19 cellular contexts compared by ENCODE assay signal in genomic region chr16:56201030-56201429, GRCh38. TPM values are rescaled to one million over a fixed set of nuclear protein-coding genes. Genes with fewer than 3 reads are reported as not detected.
DNase-seq lines count a peak whose midpoint lies in the region; ATAC-seq and TF ChIP-seq lines count a peak whose summit lies in the region.
"Had no signal": no experiment of that assay in that cellular context is flagged by ENCODE, and none has a peak within 500 bp of the region (broad histone marks: within the 10 kb centered on the region; RNA-seq: fewer than 3 reads in every experiment).

No MANE protein-coding gene starts in this region.

- TF ChIP-seq CTCF in right atrium auricular region (IDR thresholded peaks at IDR 0.05) (no peak), heart right ventricle (IDR thresholded peaks at IDR 0.05) (no peak), Panc1 (IDR thresholded peaks at IDR 0.05) (no peak), esophagus muscularis mucosa (IDR thresholded peaks at IDR 0.05) (no peak), uterus (IDR thresholded peaks at IDR 0.05) (no peak)

- H3K27ac ChIP-seq in right atrium auricular region (peak overlapping the region; percentile 8 to 31), heart right ventricle (no peak overlapping the region), Panc1 (ENCODE audit: low read length) (0 out of 2 replicates have a peak overlapping the region, but pooled peaks have one; percentile 20), esophagus muscularis mucosa (replicated peaks in 1 of 4) (no peak overlapping the region), uterus (no peak overlapping the region)
- H3K27ac ChIP-seq: 22Rv1, A549, C4-2B, HL-60 had no signal

- H3K4me1 ChIP-seq in right atrium auricular region, result peaks cover 5 to 29% of the 10 kb centered on the region in 2 donors
- peaks cover 0 to 41% (median 16%) of the 10 kb centered on the region in 9 donors for H3K4me1 ChIP-seq in heart right ventricle
- H3K4me1 ChIP-seq in Panc1 (ENCODE audit: control insufficient read depth, insufficient read depth, low read length), result peaks cover 7% of the 10 kb centered on the region; the same call in 1 of the 2 replicates
- H3K4me1 ChIP-seq in esophagus muscularis mucosa, result peaks cover 0 to 6% (median 0%) of the 10 kb centered on the region in 4 donors
- no peaks in the 10 kb centered on the region for H3K4me1 ChIP-seq in uterus
- H3K4me1 ChIP-seq: A549, Caco-2 had no signal

- in situ Hi-C loops in Panc1 (cut with HindIII; ENCODE audit: low pct_unique_long_range_greater_than_20kb, low sequenced_read_pairs), result no loop called here

- CTCF ChIA-PET in activated CD4-positive, alpha-beta T cell treated with anti-CD3 and anti-CD28 coated beads for 36 hours (lab: Charles Lee), result no interaction called here
- CTCF ChIA-PET in activated CD4-positive, alpha-beta T cell treated with anti-CD3 and anti-CD28 coated beads, Interleukin-2, amount 10 ng/mL, durations not matched to agents 7 days and 5 days (lab: Charles Lee), result no interaction called here
- CTCF ChIA-PET in Panc1 (lab: Charles Lee), result no interaction called here

- H3K9me3 Mint-ChIP-seq in activated CD4-positive, alpha-beta T cell treated with anti-CD3 and anti-CD28 coated beads for 36 hours (ENCODE audit: low read depth), result no peaks in the 10 kb centered on the region
- H3K9me3 Mint-ChIP-seq in activated CD4-positive, alpha-beta T cell treated with anti-CD3 and anti-CD28 coated beads, Interleukin-2, amount 10 ng/mL, durations not matched to agents 7 days and 5 days, result no peaks in the 10 kb centered on the region
- H3K9me3 Mint-ChIP-seq: CD4-positive, alpha-beta T cell had no signal

- H3K4me3 Mint-ChIP-seq in activated CD4-positive, alpha-beta T cell treated with anti-CD3 and anti-CD28 coated beads for 36 hours, result no peak overlapping the region
- no peak overlapping the region for H3K4me3 Mint-ChIP-seq in activated CD4-positive, alpha-beta T cell treated with anti-CD3 and anti-CD28 coated beads, Interleukin-2, amount 10 ng/mL, durations not matched to agents 7 days and 5 days
- H3K4me3 Mint-ChIP-seq: CD4-positive, alpha-beta T cell had no signal

- H3K9me3 ChIP-seq in right atrium auricular region (no peaks in the 10 kb centered on the region), heart right ventricle (no peaks in the 10 kb centered on the region), Panc1 (ENCODE audit: control insufficient read depth, insufficient read depth, low read depth, low read length) (no peaks in the 10 kb centered on the region), esophagus muscularis mucosa (no peaks in the 10 kb centered on the region), uterus (no peaks in the 10 kb centered on the region)
- H3K9me3 ChIP-seq: A549, Caco-2 had no signal

- peak overlapping the region; percentile 15 for H3K27ac Mint-ChIP-seq in activated CD4-positive, alpha-beta T cell treated with anti-CD3 and anti-CD28 coated beads for 36 hours
- H3K27ac Mint-ChIP-seq in activated CD4-positive, alpha-beta T cell treated with anti-CD3 and anti-CD28 coated beads, Interleukin-2, amount 10 ng/mL, durations not matched to agents 7 days and 5 days, result no peak overlapping the region
- H3K27ac Mint-ChIP-seq: CD4-positive, alpha-beta T cell had no signal

- H3K27me3 ChIP-seq in right atrium auricular region (no peaks in the 10 kb centered on the region), heart right ventricle (peaks cover 0 to 6% (median 0%) of the 10 kb centered on the region in 7 donors), Panc1 (ENCODE audit: control insufficient read depth, insufficient read depth, low read length) (no peaks in the 10 kb centered on the region), esophagus muscularis mucosa (peaks cover 0 to 9% (median 1%) of the 10 kb centered on the region in 4 donors), uterus (no peaks in the 10 kb centered on the region)

- WGBS in heart right ventricle, 2 donors, result 52 to 67% methylated on average over 1 of the region's 1 CpG
- 95% methylated on average over 1 of the region's 1 CpG for WGBS in esophagus muscularis mucosa

- H3K4me3 ChIP-seq in right atrium auricular region, result no peak overlapping the region
- H3K4me3 ChIP-seq in heart right ventricle, result no peak overlapping the region
- no peak overlapping the region for H3K4me3 ChIP-seq in Panc1 (ENCODE audit: low read depth in 2 of 2, low read length in 2 of 2)
- H3K4me3 ChIP-seq in esophagus muscularis mucosa, result no peak overlapping the region
- H3K4me3 ChIP-seq in uterus, result no peak overlapping the region
- H3K4me3 ChIP-seq: A549 had no signal

- no peak for TF ChIP-seq POLR2A in esophagus muscularis mucosa (IDR thresholded peaks at IDR 0.05; ENCODE audit: low read depth)
- no peak for TF ChIP-seq POLR2A in uterus (IDR thresholded peaks at IDR 0.05)

- no peak for TF ChIP-seq EP300 in esophagus muscularis mucosa (IDR thresholded peaks at IDR 0.05)

- H3K36me3 Mint-ChIP-seq in activated CD4-positive, alpha-beta T cell treated with anti-CD3 and anti-CD28 coated beads for 36 hours (ENCODE audit: low read depth), result no peaks in the 10 kb centered on the region
- H3K36me3 Mint-ChIP-seq in activated CD4-positive, alpha-beta T cell treated with anti-CD3 and anti-CD28 coated beads, Interleukin-2, amount 10 ng/mL, durations not matched to agents 7 days and 5 days (ENCODE audit: low read depth), result peaks cover 15% of the 10 kb centered on the region

- peaks cover 9% of the 10 kb centered on the region for H3K27me3 Mint-ChIP-seq in activated CD4-positive, alpha-beta T cell treated with anti-CD3 and anti-CD28 coated beads for 36 hours
- H3K27me3 Mint-ChIP-seq in activated CD4-positive, alpha-beta T cell treated with anti-CD3 and anti-CD28 coated beads, Interleukin-2, amount 10 ng/mL, durations not matched to agents 7 days and 5 days, result peaks cover 21% of the 10 kb centered on the region

- POLR2A ChIA-PET in activated CD4-positive, alpha-beta T cell treated with anti-CD3 and anti-CD28 coated beads for 36 hours (lab: Charles Lee), result no interaction called here
- POLR2A ChIA-PET in activated CD4-positive, alpha-beta T cell treated with anti-CD3 and anti-CD28 coated beads, Interleukin-2, amount 10 ng/mL, durations not matched to agents 7 days and 5 days (lab: Charles Lee), result no interaction called here
- POLR2A ChIA-PET in Panc1 (lab: Charles Lee), result no interaction called here

- H3K4me1 Mint-ChIP-seq in activated CD4-positive, alpha-beta T cell treated with anti-CD3 and anti-CD28 coated beads for 36 hours, result peaks cover 33% of the 10 kb centered on the region
- H3K4me1 Mint-ChIP-seq in activated CD4-positive, alpha-beta T cell treated with anti-CD3 and anti-CD28 coated beads, Interleukin-2, amount 10 ng/mL, durations not matched to agents 7 days and 5 days, result peaks cover 4% of the 10 kb centered on the region

- H3K36me3 ChIP-seq in right atrium auricular region, result no peaks in the 10 kb centered on the region
- no peaks in the 10 kb centered on the region for H3K36me3 ChIP-seq in heart right ventricle
- H3K36me3 ChIP-seq in Panc1 (ENCODE audit: control insufficient read depth, insufficient read depth, low read length), result no peaks in the 10 kb centered on the region
- no peaks in the 10 kb centered on the region for H3K36me3 ChIP-seq in esophagus muscularis mucosa
- H3K36me3 ChIP-seq in uterus, result no peaks in the 10 kb centered on the region

- no peak for ATAC-seq in activated CD4-positive, alpha-beta T cell treated with anti-CD3 and anti-CD28 coated beads for 36 hours
- ATAC-seq in heart right ventricle, result no peak
- ATAC-seq in Panc1, result no peak
- ATAC-seq in HG03342 (IDR thresholded peaks at IDR 0.05; ENCODE audit: unreplicated experiment), result no peak
- ATAC-seq: A549 had no signal

- no peak for DNase-seq in activated CD4-positive, alpha-beta T cell treated with anti-CD3 and anti-CD28 coated beads for 36 hours
- DNase-seq in activated CD4-positive, alpha-beta T cell treated with anti-CD3 and anti-CD28 coated beads, Interleukin-2, amount 10 ng/mL, durations not matched to agents 7 days and 5 days, result no peak
- DNase-seq in right atrium auricular region (ENCODE audit: low spot score), result no peak
- DNase-seq in heart right ventricle, result no peak
- no peak for DNase-seq in Panc1 (ENCODE audit: low read depth, low spot score)
- DNase-seq in esophagus muscularis mucosa (ENCODE audit: extremely low spot score), result peak; percentile 37
- no peak for DNase-seq in uterus
- DNase-seq: AML-193; Caco-2; CD4-positive, alpha-beta T cell; GF-D8; GOT3; H7; IMR-90 had no signal

- intact Hi-C loops in activated CD4-positive, alpha-beta T cell treated with anti-CD3 and anti-CD28 coated beads for 36 hours (cut with DNase I, micrococcal nuclease), result loop anchor here (5.0 to 10.0 kb wide), 3 partner anchors 114 to 226 kb away; partner anchors contain the start of gene AMFR (in 1 of the 2)
- intact Hi-C loops in heart right ventricle (cut with DNase I) (loop anchor here in 2 of 10 donors (5.0 to 10.0 kb wide), 2 partner anchors 154 to 256 kb away; no protein-coding TSS in a partner anchor), Panc1 (cut with micrococcal nuclease; ENCODE audit: unreplicated experiment) (no loop called here), esophagus muscularis mucosa (cut with DNase I) (no loop called here), uterus (cut with DNase I; ENCODE audit: low total_unique reads) (no loop called here)

- BruUV-seq in Panc1 (replicated peaks; lab: Mats Ljungman, UMichigan), result no TSS peak

RNA-seq across cellular contexts. Expression of gene GNAO1, which starts 9.7 kb away (rescaled TPM):
- total RNA-seq in activated CD4-positive, alpha-beta T cell treated with anti-CD3 and anti-CD28 coated beads for 36 hours, result 1 to 10 TPM; 1.5 to 2.3 TPM
- 1 to 10 TPM; 4.2 to 4.5 TPM for total RNA-seq in activated CD4-positive, alpha-beta T cell treated with anti-CD3 and anti-CD28 coated beads, Interleukin-2, amount 10 ng/mL, durations not matched to agents 7 days and 5 days
- 10 to 100 TPM; 43.1 to 54.8 TPM for total RNA-seq in right atrium auricular region
- total RNA-seq in heart right ventricle, result 10 to 100 TPM in 9 of 10 donors, 1 to 10 TPM in 1; 6.4 to 36.7 (median 14.4) TPM
- 10 to 100 TPM in 1 of 2 donors, 1 to 10 TPM in 1; 1.4 to 11.9 TPM for polyA plus RNA-seq in heart right ventricle
- 33.4 TPM for total RNA-seq in Panc1 (2021; ENCODE audit: unreplicated experiment)
- polyA plus RNA-seq in Panc1 (2012; ENCODE audit: insufficient read length), result 22.9 TPM
- 1 to 10 TPM; 2.1 to 6.8 (median 3.3) TPM for total RNA-seq in esophagus muscularis mucosa
- 1 to 10 TPM in 2 of 4 donors, under 1 TPM in 1, not detected in 1; 0.26 to 7.2 (median 1.6) TPM for total RNA-seq in uterus

Comparison
In these comparisons a context has a peak if more than half of its experiments do, and no peak if none do; other contexts are left out.
1. H3K27ac ChIP-seq: peak in right atrium auricular region (2 of 2) and Panc1 (single experiment); none in heart right ventricle (0 of 10), esophagus muscularis mucosa (0 of 4) and uterus (0 of 2).
2. intact Hi-C loops: an anchor here in activated CD4-positive, alpha-beta T cell treated with anti-CD3 and anti-CD28 coated beads for 36 hours (5.0 to 10.0 kb wide); none called in Panc1, esophagus muscularis mucosa and uterus.